27 cellular contexts compared by ENCODE assay signal in genomic region chr16:29231231-29231630, GRCh38.
DNase-seq lines count a peak whose midpoint lies in the region; ATAC-seq, FAIRE-seq and TF ChIP-seq lines count a peak whose summit lies in the region.
"Had no signal": no experiment of that assay in that cellular context is flagged by ENCODE, and none has a peak within 500 bp of the region (broad histone marks: within the 10 kb centered on the region; RNA-seq: fewer than 3 reads in every experiment).

No MANE protein-coding gene starts in this region.

- H3K27ac Mint-ChIP-seq in astrocyte (ENCODE audit: unreplicated experiment), result no peak overlapping the region
- H3K27ac Mint-ChIP-seq: GM23338 had no signal

- H3K4me2 ChIP-seq in astrocyte (ENCODE audit: low read length), result no peak overlapping the region
- H3K4me2 ChIP-seq: GM23338 had no signal

- intact Hi-C loops in ovary (cut with DNase I) (no loop called here), lower lobe of right lung (cut with DNase I) (no loop called here)

- no peaks in the 10 kb centered on the region for H3K79me2 ChIP-seq in astrocyte (ENCODE audit: insufficient read depth, low read length)

- 19 to 43% (median 23%) methylated on average over 18 of the region's 18 CpGs for WGBS in ovary, 3 donors

- ATAC-seq in lower lobe of right lung, result no peak
- ATAC-seq: foreskin keratinocyte; left lobe of liver; naive thymus-derived CD4-positive, alpha-beta T cell had no signal

- peaks cover 4% of the 10 kb centered on the region for H3K9me3 Mint-ChIP-seq in astrocyte (ENCODE audit: unreplicated experiment)
- H3K9me3 Mint-ChIP-seq: CD8-positive, alpha-beta memory T cell had no signal

- no peak for TF ChIP-seq POLR2A in ovary (IDR thresholded peaks at IDR 0.05)

- H3K27me3 ChIP-seq in astrocyte (ENCODE audit: insufficient read depth, low read length) (no peaks in the 10 kb centered on the region), ovary (no peaks in the 10 kb centered on the region), lower lobe of right lung (ENCODE audit: low read depth) (no peaks in the 10 kb centered on the region)
- H3K27me3 ChIP-seq: foreskin keratinocyte, transverse colon had no signal

- H3K4me1 ChIP-seq in astrocyte (ENCODE audit: insufficient read depth, low read length) (peaks cover 7% of the 10 kb centered on the region), ovary (ENCODE audit: insufficient read depth) (peaks cover 9% of the 10 kb centered on the region), lower lobe of right lung (no peaks in the 10 kb centered on the region)
- H3K4me1 ChIP-seq: foreskin keratinocyte, psoas muscle had no signal

- H3K27ac ChIP-seq in astrocyte (ENCODE audit: low read depth, low read length) (no peak overlapping the region), ovary (peak overlapping the region; percentile 22 to 66), lower lobe of right lung (no peak overlapping the region)
- H3K27ac ChIP-seq: foreskin keratinocyte, psoas muscle, transverse colon had no signal

- H3K4me3 ChIP-seq in astrocyte (ENCODE audit: insufficient read depth, low read depth, low read length) (no peak overlapping the region), ovary (no peak overlapping the region), lower lobe of right lung (no peak overlapping the region)
- H3K4me3 ChIP-seq: GM23338, psoas muscle, transverse colon had no signal

- FAIRE-seq in astrocyte (lab: Jason Lieb, UNC), result no peak
- FAIRE-seq: colon, endometrium had no signal

- peaks cover 3% of the 10 kb centered on the region for H3K4me1 Mint-ChIP-seq in astrocyte (ENCODE audit: low read depth, unreplicated experiment)

- DNase-seq in AG08396 (ENCODE audit: low spot score), result peak; percentile 25
- peak; percentile 8 for DNase-seq in astrocyte (ENCODE audit: low read depth)
- peak; percentile 18 for DNase-seq in iris pigment epithelial cell (ENCODE audit: low read depth)
- peak in 2 of 5 donors; percentile 59 to 67 for DNase-seq in ovary
- DNase-seq in NCI-H2107 treated with DMSO at 0.1 percent for 48 hours (lab: John Stamatoyannopoulos, UW; ENCODE audit: unreplicated experiment), result no peak
- DNase-seq in lower lobe of right lung, result no peak
- DNase-seq in nucleus accumbens (lab: John Stamatoyannopoulos, UW), result no peak
- DNase-seq in GDM1 (lab: John Stamatoyannopoulos, UW), result no peak
- DNase-seq: activated CD4-positive, alpha-beta T cell treated with anti-CD3 and anti-CD28 coated beads for 48 hours; activated CD8-positive, alpha-beta memory T cell treated with anti-CD3 and anti-CD28 coated beads, Interleukin-2, amount 50 U/mL, for 4 hours; activated naive CD4-positive, alpha-beta T cell; anterior cingulate cortex; CD8-positive, alpha-beta memory T cell; DND-41; foreskin keratinocyte; naive thymus-derived CD4-positive, alpha-beta T cell; NCI-H1436; NK-92 treated with Interleukin-12 subunit alpha and Interleukin-12 subunit beta, amount 100 ng/mL, for 24 hours; psoas muscle; RPMI8226; stimulated activated CD4-positive, alpha-beta T cell treated with anti-CD3 and anti-CD28 coated beads, Interleukin-15, amount 100 ng/mL, for 24 hours; stimulated activated naive CD4-positive, alpha-beta T cell; transverse colon had no signal

- no peak overlapping the region for H2AFZ ChIP-seq in astrocyte (ENCODE audit: low read depth, low read length)
- H2AFZ ChIP-seq: GM23338 had no signal

- no peak overlapping the region for H3K4me3 Mint-ChIP-seq in astrocyte (ENCODE audit: unreplicated experiment)
- H3K4me3 Mint-ChIP-seq: CD8-positive, alpha-beta memory T cell; GM23338; naive thymus-derived CD4-positive, alpha-beta T cell had no signal

- no peak for TF ChIP-seq CTCF in astrocyte (IDR thresholded peaks at IDR 0.05; ENCODE audit: insufficient read depth, low read depth, low read length)
- no peak for TF ChIP-seq CTCF in ovary (IDR thresholded peaks at IDR 0.05)
- TF ChIP-seq CTCF in lower lobe of right lung (IDR thresholded peaks at IDR 0.05), result no peak

- no peaks in the 10 kb centered on the region for H3K9me3 ChIP-seq in astrocyte (ENCODE audit: insufficient read depth, low read depth, low read length)
- H3K9me3 ChIP-seq in ovary, result no peaks in the 10 kb centered on the region
- H3K9me3 ChIP-seq in lower lobe of right lung, result no peaks in the 10 kb centered on the region
- H3K9me3 ChIP-seq: psoas muscle, transverse colon had no signal

- no peak for TF ChIP-seq EP300 in ovary (IDR thresholded peaks at IDR 0.05)

- no peak overlapping the region for H3K9ac ChIP-seq in astrocyte (ENCODE audit: low read length)

- no peaks in the 10 kb centered on the region for H3K36me3 Mint-ChIP-seq in astrocyte (ENCODE audit: low read depth, unreplicated experiment)

- no peaks in the 10 kb centered on the region for H3K36me3 ChIP-seq in astrocyte (ENCODE audit: insufficient read depth, low read length)
- no peaks in the 10 kb centered on the region for H3K36me3 ChIP-seq in ovary
- no peaks in the 10 kb centered on the region for H3K36me3 ChIP-seq in lower lobe of right lung
- H3K36me3 ChIP-seq: transverse colon had no signal

- no peaks in the 10 kb centered on the region for H4K20me1 ChIP-seq in astrocyte (ENCODE audit: insufficient read depth, low read length)

- peaks cover 21% of the 10 kb centered on the region for H3K27me3 Mint-ChIP-seq in astrocyte (ENCODE audit: low read depth, unreplicated experiment)
- H3K27me3 Mint-ChIP-seq: CD8-positive, alpha-beta memory T cell; naive thymus-derived CD4-positive, alpha-beta T cell had no signal

Comparison
In these comparisons a context has a peak if more than half of its experiments do, and no peak if none do; other contexts are left out.
1. DNase-seq: peak in AG08396 (single experiment), astrocyte (single experiment) and iris pigment epithelial cell (single experiment); none in NCI-H2107 treated with DMSO at 0.1 percent for 48 hours (single experiment), lower lobe of right lung (single experiment), nucleus accumbens (0 of 56) and GDM1 (single experiment).
2. H3K27ac ChIP-seq: peak in ovary (2 of 2); none in astrocyte (single experiment) and lower lobe of right lung (single experiment).